In genomic region chr18:27750014-27750413, GRCh38 we compare ENCODE assay signal across 8 cellular contexts.
DNase-seq lines count a peak whose midpoint lies in the region; ATAC-seq and TF ChIP-seq lines count a peak whose summit lies in the region.

No MANE protein-coding gene starts in this region.

- no peaks in the 10 kb centered on the region for H3K9me2 ChIP-seq in SU-DHL-6 (replicated peaks; ENCODE audit: insufficient read depth, low read length)

- H3K79me2 ChIP-seq in SU-DHL-6 (ENCODE audit: insufficient read depth, low read length), result no peaks in the 10 kb centered on the region

- no peaks in the 10 kb centered on the region for H3K36me3 Mint-ChIP-seq in stimulated activated effector memory CD8-positive, alpha-beta T cell treated with anti-CD3 and anti-CD28 coated beads, Interleukin-12 subunit alpha, Interleukin-12 subunit beta, amount 100 ng/mL, for 72 hours

- no peak overlapping the region for H2AFZ ChIP-seq in SU-DHL-6 (ENCODE audit: low read depth, low read length, severe bottlenecking)

- no peaks in the 10 kb centered on the region for H3K4me1 ChIP-seq in right cardiac atrium (ENCODE audit: control insufficient read depth, insufficient read depth, low read length)

- H3K4me1 Mint-ChIP-seq in stimulated activated effector memory CD8-positive, alpha-beta T cell treated with anti-CD3 and anti-CD28 coated beads, Interleukin-12 subunit alpha, Interleukin-12 subunit beta, amount 100 ng/mL, for 72 hours, result no peaks in the 10 kb centered on the region

- ATAC-seq in right cardiac atrium (peak; percentile 55 to 76), HG02852 (IDR thresholded peaks at IDR 0.05; ENCODE audit: unreplicated experiment) (no peak), GM18873 (IDR thresholded peaks at IDR 0.05; ENCODE audit: low FRiP score, unreplicated experiment) (no peak), HG03280 (IDR thresholded peaks at IDR 0.05; ENCODE audit: unreplicated experiment) (no peak)
- no peak for ATAC-seq in stimulated activated effector memory CD8-positive, alpha-beta T cell treated with anti-CD3 and anti-CD28 coated beads, Interleukin-12 subunit alpha, Interleukin-12 subunit beta, amount 100 ng/mL, for 72 hours

- DNase-seq in ELR (ENCODE audit: low read depth), result peak; percentile 78
- peak in 2 of 3 donors; percentile 13 to 16 for DNase-seq in right cardiac atrium
- DNase-seq in stimulated activated effector memory CD8-positive, alpha-beta T cell treated with anti-CD3 and anti-CD28 coated beads, Interleukin-12 subunit alpha, Interleukin-12 subunit beta, amount 100 ng/mL, for 72 hours (ENCODE audit: low spot score in 2 of 2), result no peak

- H3K27me3 ChIP-seq in SU-DHL-6 (ENCODE audit: low read length) (no peaks in the 10 kb centered on the region), right cardiac atrium (ENCODE audit: control insufficient read depth, insufficient read depth) (no peaks in the 10 kb centered on the region)

- H3F3A ChIP-seq in SU-DHL-6 (ENCODE audit: insufficient read depth), result no peaks in the 10 kb centered on the region

- no peak overlapping the region for H3K27ac Mint-ChIP-seq in stimulated activated effector memory CD8-positive, alpha-beta T cell treated with anti-CD3 and anti-CD28 coated beads, Interleukin-12 subunit alpha, Interleukin-12 subunit beta, amount 100 ng/mL, for 72 hours

- H3K36me3 ChIP-seq in SU-DHL-6 (ENCODE audit: low read length), result no peaks in the 10 kb centered on the region

- peak; percentile 37; the same call in 1 of the 2 replicates for TF ChIP-seq CTCF in LNCAP (IDR thresholded peaks at IDR 0.05)
- TF ChIP-seq CTCF in SU-DHL-6 (IDR thresholded peaks at IDR 0.05; ENCODE audit: insufficient read depth, low read length, poor library complexity, severe bottlenecking), result peak; percentile 36

- no peak overlapping the region for H3K27ac ChIP-seq in SU-DHL-6 (ENCODE audit: low read depth, low read length)
- H3K27ac ChIP-seq in right cardiac atrium (ENCODE audit: low read length), result no peak overlapping the region

- no peak overlapping the region for H3K4me2 ChIP-seq in SU-DHL-6 (ENCODE audit: low read depth, low read length, poor library complexity, severe bottlenecking)

- H3K4me3 Mint-ChIP-seq in stimulated activated effector memory CD8-positive, alpha-beta T cell treated with anti-CD3 and anti-CD28 coated beads, Interleukin-12 subunit alpha, Interleukin-12 subunit beta, amount 100 ng/mL, for 72 hours, result no peak overlapping the region

- no peaks in the 10 kb centered on the region for H3K9me3 ChIP-seq in SU-DHL-6 (ENCODE audit: insufficient read depth, low read length)
- H3K9me3 ChIP-seq in right cardiac atrium (ENCODE audit: control insufficient read depth, low read length), result no peaks in the 10 kb centered on the region

- peaks cover 13% of the 10 kb centered on the region for H3K9me3 Mint-ChIP-seq in stimulated activated effector memory CD8-positive, alpha-beta T cell treated with anti-CD3 and anti-CD28 coated beads, Interleukin-12 subunit alpha, Interleukin-12 subunit beta, amount 100 ng/mL, for 72 hours

- no peaks in the 10 kb centered on the region for H4K20me1 ChIP-seq in SU-DHL-6 (ENCODE audit: low read depth, low read length)

- no peak overlapping the region for H3K9ac ChIP-seq in SU-DHL-6 (ENCODE audit: low read length)

- intact Hi-C loops in right cardiac atrium (cut with DNase I), result loop anchor here in 3 of 4 donors (2.0 to 10.0 kb wide), 3 partner anchors 65 to 145 kb away; no protein-coding TSS in a partner anchor

- H3K4me3 ChIP-seq in SU-DHL-6 (ENCODE audit: insufficient read depth, low read length, poor library complexity, severe bottlenecking) (no peak overlapping the region), right cardiac atrium (ENCODE audit: low read length) (no peak overlapping the region)

- WGBS in right cardiac atrium, result 0% methylated on average over 3 of the region's 3 CpGs

Comparison
In these comparisons a context has a peak if more than half of its experiments do, and no peak if none do; other contexts are left out.
1. DNase-seq: peak in ELR (single experiment) and right cardiac atrium (2 of 3); none in stimulated activated effector memory CD8-positive, alpha-beta T cell treated with anti-CD3 and anti-CD28 coated beads, Interleukin-12 subunit alpha, Interleukin-12 subunit beta, amount 100 ng/mL, for 72 hours (0 of 2).
2. ATAC-seq: peak in right cardiac atrium (2 of 2); none in HG02852 (single experiment), GM18873 (single experiment), stimulated activated effector memory CD8-positive, alpha-beta T cell treated with anti-CD3 and anti-CD28 coated beads, Interleukin-12 subunit alpha, Interleukin-12 subunit beta, amount 100 ng/mL, for 72 hours (single experiment) and HG03280 (single experiment).